Comparison of ENCODE assay signal across 10 cellular contexts in the genomic region with DNA sequence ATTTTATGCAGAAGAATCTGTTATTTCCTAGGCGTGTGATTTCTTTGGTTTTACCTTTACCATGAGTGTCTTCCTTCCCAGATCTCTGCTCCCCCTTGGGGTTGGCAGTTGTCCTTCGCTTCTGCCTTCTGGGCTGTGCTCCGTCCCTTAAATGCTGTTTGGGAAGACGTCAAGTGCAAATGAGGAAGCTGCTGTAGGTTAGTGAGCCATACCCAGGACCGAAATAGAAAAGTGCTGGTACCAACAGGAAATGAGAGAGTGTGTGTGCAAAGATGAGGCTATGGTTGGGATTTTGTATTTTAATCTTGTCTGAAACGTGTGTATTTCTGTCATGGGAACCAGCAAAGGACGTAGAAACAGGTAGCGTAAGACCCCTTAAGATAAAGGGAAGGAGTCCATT.
DNase-seq lines count a peak whose midpoint lies in the region; ATAC-seq and TF ChIP-seq lines count a peak whose summit lies in the region.
"Had no signal": no experiment of that assay in that cellular context is flagged by ENCODE, and none has a peak within 500 bp of the region (broad histone marks: within the 10 kb centered on the region; RNA-seq: fewer than 3 reads in every experiment).

No MANE protein-coding gene starts in this region.

- no peak overlapping the region for H3K27ac Mint-ChIP-seq in T-helper 2 cell treated with Interferon-gamma antibody and Interleukin-4, amounts not matched to agents 5 μg/mL and 100 μg/mL, for 36 hours
- peak overlapping the region in 1 of 2 donors; percentile 7 for H3K27ac Mint-ChIP-seq in T-cell

- peak; percentile 44 for ATAC-seq in HG02798 (IDR thresholded peaks at IDR 0.05; ENCODE audit: poor library complexity, unreplicated experiment)
- peak in 3 of 4 experiments; percentile 44 to 60 (median 55) for ATAC-seq in T-cell (replicated peaks in 1 of 4)
- ATAC-seq in sciatic nerve, result peak; percentile 29
- ATAC-seq: A549 had no signal

- H3K4me3 Mint-ChIP-seq in T-helper 2 cell treated with Interferon-gamma antibody and Interleukin-4, amounts not matched to agents 5 μg/mL and 100 μg/mL, for 36 hours, result peak overlapping the region; percentile 52
- peak overlapping the region; percentile 10 to 42 (median 21) for H3K4me3 Mint-ChIP-seq in T-cell

- peaks cover 35% of the 10 kb centered on the region for H3K4me1 Mint-ChIP-seq in T-helper 2 cell treated with Interferon-gamma antibody and Interleukin-4, amounts not matched to agents 5 μg/mL and 100 μg/mL, for 36 hours (ENCODE audit: low read depth)
- H3K4me1 Mint-ChIP-seq in T-cell, result peaks cover 10 to 23% (median 11%) of the 10 kb centered on the region in 3 donors

- no peak overlapping the region for H3K4me3 ChIP-seq in coronary artery
- H3K4me3 ChIP-seq: A549 had no signal

- intact Hi-C loops in sciatic nerve (cut with DNase I), result no loop called here

- peaks cover 3% of the 10 kb centered on the region for H3K36me3 Mint-ChIP-seq in T-helper 2 cell treated with Interferon-gamma antibody and Interleukin-4, amounts not matched to agents 5 μg/mL and 100 μg/mL, for 36 hours (ENCODE audit: low read depth)
- H3K36me3 Mint-ChIP-seq in T-cell, result no peaks in the 10 kb centered on the region

- no peak for TF ChIP-seq CTCF in coronary artery (IDR thresholded peaks at IDR 0.05)

- H3K27me3 Mint-ChIP-seq in T-helper 2 cell treated with Interferon-gamma antibody and Interleukin-4, amounts not matched to agents 5 μg/mL and 100 μg/mL, for 36 hours (ENCODE audit: low read depth), result peaks cover 6% of the 10 kb centered on the region
- peaks cover 0 to 2% of the 10 kb centered on the region in 2 donors for H3K27me3 Mint-ChIP-seq in T-cell

- H3K27ac ChIP-seq in coronary artery, result peak overlapping the region in 1 of 2 donors; percentile 59

- DNase-seq in T-helper 2 cell treated with Interferon-gamma antibody and Interleukin-4, amounts not matched to agents 5 μg/mL and 100 μg/mL, for 36 hours (ENCODE audit: low spot score), result no peak
- no peak for DNase-seq in T-helper 2 cell
- DNase-seq in T-cell, result no peak
- DNase-seq in sciatic nerve (ENCODE audit: low spot score), result no peak
- no peak for DNase-seq in coronary artery (ENCODE audit: low spot score)
- no peak for DNase-seq in SW 1271 (lab: John Stamatoyannopoulos, UW)
- no peak for DNase-seq in NCI-H446 (lab: John Stamatoyannopoulos, UW)
- DNase-seq: activated CD8-positive, alpha-beta memory T cell treated with anti-CD3 and anti-CD28 coated beads for 24 hours had no signal

- CTCF ChIA-PET in T-cell (lab: Charles Lee), result interaction anchor here in 1 of 2 donors (0.5 kb wide), 1 partner anchor 15 kb away, joined by 3 read pairs; no protein-coding TSS in a partner anchor

- H3K9me3 Mint-ChIP-seq in T-helper 2 cell treated with Interferon-gamma antibody and Interleukin-4, amounts not matched to agents 5 μg/mL and 100 μg/mL, for 36 hours, result peaks cover 15% of the 10 kb centered on the region
- H3K9me3 Mint-ChIP-seq in T-cell, result peaks cover 3 to 18% (median 7%) of the 10 kb centered on the region in 3 donors

- POLR2A ChIA-PET in T-cell (lab: Charles Lee), result no interaction called here
